8 cellular contexts compared by ENCODE assay signal in the genomic region with DNA sequence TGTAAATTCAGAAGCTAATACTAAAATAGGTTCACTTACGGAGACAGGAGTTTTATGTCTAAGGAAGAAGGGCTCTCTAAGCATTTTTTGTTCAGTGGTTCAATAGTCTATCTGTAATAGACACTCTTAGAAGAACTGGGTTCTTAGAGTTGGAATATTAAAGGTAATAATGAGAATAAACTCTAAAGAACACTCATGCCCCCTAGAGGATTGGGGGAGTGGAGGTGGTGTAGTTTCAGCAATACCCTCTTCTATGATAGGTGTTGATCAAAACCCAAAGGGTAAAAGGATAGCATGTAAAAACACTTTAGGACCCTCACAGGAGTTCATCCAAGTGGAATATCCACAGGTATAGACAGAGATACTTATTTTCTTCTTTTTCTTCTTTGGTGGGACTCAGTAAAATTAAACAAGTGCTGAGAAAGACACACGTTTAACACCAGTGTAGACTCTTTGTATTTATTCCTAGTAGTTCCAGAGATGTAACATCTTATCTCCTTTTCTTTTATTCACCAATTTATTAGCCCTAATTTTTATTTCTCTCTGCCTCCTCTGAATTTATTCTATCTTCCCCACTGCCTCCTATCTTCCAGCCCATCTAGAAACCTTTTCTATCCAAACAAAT. TPM values are rescaled to one million over a fixed set of nuclear protein-coding genes. Genes with fewer than 3 reads are reported as not detected.
A peak's percentile ranks its signal among the peaks of the same experiment; 100 is the strongest.
DNase-seq lines count a peak whose midpoint lies in the region; ATAC-seq and TF ChIP-seq lines count a peak whose summit lies in the region.

No MANE protein-coding gene starts in this region.

- no peak overlapping the region for H3K27ac Mint-ChIP-seq in CD14-positive monocyte
- no peak overlapping the region for H3K27ac Mint-ChIP-seq in endodermal cell

- H3K4me1 Mint-ChIP-seq in CD14-positive monocyte (no peaks in the 10 kb centered on the region), endodermal cell (no peaks in the 10 kb centered on the region)

- no peak overlapping the region for H3K4me3 ChIP-seq in endodermal cell (ENCODE audit: low read length)
- no peak overlapping the region for H3K4me3 ChIP-seq in mucosa of descending colon

- no peak overlapping the region for H3K4me3 Mint-ChIP-seq in CD14-positive monocyte
- no peak overlapping the region for H3K4me3 Mint-ChIP-seq in endodermal cell

- no peak overlapping the region for H3K27ac ChIP-seq in endodermal cell (ENCODE audit: low read depth, low read length)

- H3K36me3 Mint-ChIP-seq in CD14-positive monocyte (no peaks in the 10 kb centered on the region), endodermal cell (ENCODE audit: low read depth) (peaks cover 49% of the 10 kb centered on the region)

- H3K9me3 ChIP-seq in endodermal cell (ENCODE audit: control insufficient read depth, low read length) (no peaks in the 10 kb centered on the region), mucosa of descending colon (no peaks in the 10 kb centered on the region)

- H3K36me3 ChIP-seq in endodermal cell (ENCODE audit: control insufficient read depth, insufficient read depth, low read length) (peaks cover 62% of the 10 kb centered on the region), mucosa of descending colon (ENCODE audit: low read depth) (no peaks in the 10 kb centered on the region)

- DNase-seq in CD14-positive monocyte (ENCODE audit: low spot score) = no peak
- DNase-seq in KBM-7 = peak; percentile 51
- peak; percentile 12 for DNase-seq in SK-N-DZ (ENCODE audit: low spot score)
- DNase-seq in endodermal cell = peak; percentile 61
- peak in 1 of 3 donors; percentile 52 for DNase-seq in mucosa of descending colon
- DNase-seq in SHP77 (lab: John Stamatoyannopoulos, UW) = no peak

- no peaks in the 10 kb centered on the region for H3K27me3 ChIP-seq in endodermal cell (ENCODE audit: control insufficient read depth, insufficient read depth, low read length, poor library complexity, severe bottlenecking)

- 89 to 91% methylated on average over 1 to 2 of the region's 2 CpGs for WGBS in endodermal cell (ENCODE audit: insufficient coverage in 1 of 2, insufficient read length in 1 of 2), 2 experiments

- TF ChIP-seq CTCF in CD14-positive monocyte (IDR thresholded peaks at IDR 0.05) = peak; percentile 47
- TF ChIP-seq CTCF in endodermal cell (conservative IDR thresholded peaks at IDR 0.05) = peak; percentile 82
- no peak for TF ChIP-seq CTCF in mucosa of descending colon (IDR thresholded peaks at IDR 0.05)

- in situ Hi-C loops in KBM-7 (cut with MboI; ENCODE audit: low pct_unique_long_range_greater_than_20kb, low sequenced_read_pairs) = loop anchor here (25.0 kb wide), 1 partner anchor 157 kb away; no protein-coding TSS in a partner anchor

- H3K9ac ChIP-seq in endodermal cell (ENCODE audit: extremely low read depth, low read length, poor library complexity, severe bottlenecking) = no peak overlapping the region

- intact Hi-C loops in CD14-positive monocyte (cut with micrococcal nuclease) = no loop called here
- intact Hi-C loops in mucosa of descending colon (cut with DNase I, micrococcal nuclease) = loop anchor here (5.0 to 10.0 kb wide), 2 partner anchors 104 to 167 kb away; no protein-coding TSS in a partner anchor

- peaks cover 1 to 5% (median 2%) of the 10 kb centered on the region in 3 donors for H3K27me3 Mint-ChIP-seq in CD14-positive monocyte (ENCODE audit: low read depth in 3 of 3)
- no peaks in the 10 kb centered on the region for H3K27me3 Mint-ChIP-seq in endodermal cell (ENCODE audit: insufficient read depth)

- H3K4me1 ChIP-seq in endodermal cell (ENCODE audit: control insufficient read depth, insufficient read depth, low read length) (no peaks in the 10 kb centered on the region), mucosa of descending colon (ENCODE audit: low read depth) (no peaks in the 10 kb centered on the region)

- ATAC-seq in GM18498 (IDR thresholded peaks at IDR 0.05; ENCODE audit: unreplicated experiment) = peak; percentile 63
- ATAC-seq in mucosa of descending colon = peak; percentile 47
- ATAC-seq in HG03097 (IDR thresholded peaks at IDR 0.05; ENCODE audit: low FRiP score, unreplicated experiment) = no peak

- no peaks in the 10 kb centered on the region for H3K9me3 Mint-ChIP-seq in CD14-positive monocyte
- peaks cover 2% of the 10 kb centered on the region for H3K9me3 Mint-ChIP-seq in endodermal cell

RNA-seq across cellular contexts. Expression of a gene that starts 25.7 kb away (rescaled TPM):
- polyA plus RNA-seq in CD14-positive monocyte = not detected
- 35.5 and 36.3 TPM in 2 replicates for polyA plus RNA-seq in SK-N-DZ (2014; cell fraction: cytosol; rRNA removed)
- 19.1 and 24.2 TPM in 2 replicates for polyA plus RNA-seq in SK-N-DZ (2014; cell fraction: nucleus; rRNA removed)
- total RNA-seq in endodermal cell (10 to 100 TPM; 15.4 to 30.3 TPM), mucosa of descending colon (1 to 10 TPM; 1.4 to 5.3 (median 1.6) TPM)
- 26.8 TPM for polyA plus RNA-seq in endodermal cell (2013, experiment 1 of 2)
- polyA plus RNA-seq in endodermal cell (2013, experiment 2 of 2) = 26.3 TPM

Comparison
In these comparisons a context has a peak if more than half of its experiments do, and no peak if none do; other contexts are left out.
1. DNase-seq: peak in KBM-7 (single experiment), SK-N-DZ (single experiment) and endodermal cell (single experiment); none in CD14-positive monocyte (single experiment) and SHP77 (0 of 2).
2. intact Hi-C loops: an anchor here in mucosa of descending colon (5.0 to 10.0 kb wide); none called in CD14-positive monocyte.